Comparison of ENCODE assay signal across 16 cellular contexts in the genomic region with DNA sequence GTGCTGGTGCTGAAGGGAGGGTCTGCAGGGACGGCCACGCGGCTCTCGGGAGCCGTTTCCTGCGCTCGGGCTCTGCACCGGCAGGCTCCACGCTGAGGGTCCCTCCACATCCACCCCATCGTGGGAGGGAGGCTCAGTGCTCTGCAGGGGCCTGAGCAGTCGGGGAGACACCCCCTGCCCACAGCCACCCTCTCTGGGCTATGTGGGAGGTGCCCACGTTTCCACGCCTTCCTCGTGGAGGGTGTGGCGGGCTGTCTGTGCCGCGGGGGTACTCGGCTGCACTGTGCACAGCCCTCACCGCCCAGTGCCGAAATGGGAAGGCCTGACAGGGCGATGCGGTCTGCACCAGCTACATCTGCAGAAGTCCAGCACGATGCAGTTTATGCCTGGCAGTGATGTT. TPM values are rescaled to one million over a fixed set of nuclear protein-coding genes. Genes with fewer than 3 reads are reported as not detected.
A peak's percentile ranks its signal among the peaks of the same experiment; 100 is the strongest.
DNase-seq lines count a peak whose midpoint lies in the region; ATAC-seq and TF ChIP-seq lines count a peak whose summit lies in the region.
"Had no signal": no experiment of that assay in that cellular context is flagged by ENCODE, and none has a peak within 500 bp of the region (broad histone marks: within the 10 kb centered on the region; RNA-seq: fewer than 3 reads in every experiment).

No MANE protein-coding gene starts in this region.

- H3K27ac ChIP-seq in osteoblast (ENCODE audit: low read depth, low read length) = no peak overlapping the region
- H3K27ac ChIP-seq: tibial artery had no signal

- H3K27me3 ChIP-seq in osteoblast (ENCODE audit: insufficient read depth, low read length) = no peaks in the 10 kb centered on the region
- H3K27me3 ChIP-seq: tibial artery had no signal

- H3K4me3 ChIP-seq in GM12865 (ENCODE audit: low read depth, low read length) (peak overlapping the region; percentile 64), osteoblast (ENCODE audit: insufficient read depth, low read length) (no peak overlapping the region)
- H3K4me3 ChIP-seq: tibial artery had no signal

- H4K20me1 ChIP-seq in osteoblast (ENCODE audit: insufficient read depth, low read length) = no peaks in the 10 kb centered on the region

- H2AFZ ChIP-seq in osteoblast (ENCODE audit: low read length) = no peak overlapping the region

- peaks cover 59% of the 10 kb centered on the region for H3K4me1 Mint-ChIP-seq in activated CD4-positive, alpha-beta T cell treated with anti-CD3 and anti-CD28 coated beads for 36 hours
- peaks cover 84% of the 10 kb centered on the region for H3K4me1 Mint-ChIP-seq in brain

- peak overlapping the region; percentile 19 for H3K27ac Mint-ChIP-seq in activated CD4-positive, alpha-beta T cell treated with anti-CD3 and anti-CD28 coated beads for 36 hours
- H3K27ac Mint-ChIP-seq in brain = peak overlapping the region; percentile 62 to 94 (median 81)

- intact Hi-C loops in activated CD4-positive, alpha-beta T cell treated with anti-CD3 and anti-CD28 coated beads for 36 hours (cut with DNase I, micrococcal nuclease) = no loop called here

- TF ChIP-seq CTCF in GM12865 (IDR thresholded peaks at IDR 0.05; ENCODE audit: insufficient read depth, low read depth, low read length, missing control alignments) (no peak), brain (conservative IDR thresholded peaks at IDR 0.05) (no peak), osteoblast (IDR thresholded peaks at IDR 0.05; ENCODE audit: extremely low read depth, low read depth, low read length) (no peak)

- POLR2A ChIA-PET in activated CD4-positive, alpha-beta T cell treated with anti-CD3 and anti-CD28 coated beads for 36 hours (lab: Charles Lee) = interaction anchor here (1.9 kb wide), 1 partner anchor 20 kb away, joined by 4 read pairs; no protein-coding TSS in a partner anchor

- H3K36me3 ChIP-seq in osteoblast (ENCODE audit: insufficient read depth, low read length) = peaks cover under 1% of the 10 kb centered on the region

- H3K27me3 Mint-ChIP-seq in activated CD4-positive, alpha-beta T cell treated with anti-CD3 and anti-CD28 coated beads for 36 hours = no peaks in the 10 kb centered on the region
- H3K27me3 Mint-ChIP-seq in brain = peaks cover under 1% of the 10 kb centered on the region

- CTCF ChIA-PET in activated CD4-positive, alpha-beta T cell treated with anti-CD3 and anti-CD28 coated beads for 36 hours (lab: Charles Lee) = interaction anchor here (1.3 to 3.0 kb wide), 5 partner anchors 10 to 20 kb away, joined by 3 to 14 read pairs (median 5); no protein-coding TSS in a partner anchor

- H3K36me3 Mint-ChIP-seq in activated CD4-positive, alpha-beta T cell treated with anti-CD3 and anti-CD28 coated beads for 36 hours (ENCODE audit: low read depth) = peaks cover 13% of the 10 kb centered on the region
- peaks cover 6% of the 10 kb centered on the region for H3K36me3 Mint-ChIP-seq in brain

- H3K9me3 ChIP-seq in osteoblast (ENCODE audit: low read depth, low read length) = no peaks in the 10 kb centered on the region
- H3K9me3 ChIP-seq: tibial artery had no signal

- peaks cover 24% of the 10 kb centered on the region for H3K4me1 ChIP-seq in osteoblast (ENCODE audit: insufficient read depth, low read length)

- H3K4me2 ChIP-seq in osteoblast (ENCODE audit: insufficient read depth, low read length) = no peak overlapping the region

- H3K4me3 Mint-ChIP-seq in activated CD4-positive, alpha-beta T cell treated with anti-CD3 and anti-CD28 coated beads for 36 hours = no peak overlapping the region
- no peak overlapping the region for H3K4me3 Mint-ChIP-seq in brain

- DNase-seq in activated CD4-positive, alpha-beta T cell treated with anti-CD3 and anti-CD28 coated beads for 36 hours = no peak
- no peak for DNase-seq in activated CD4-positive, alpha-beta T cell treated with anti-CD3 and anti-CD28 coated beads, Interleukin-2, amount 50 U/mL, for 48 hours
- DNase-seq in GM12865 (ENCODE audit: low read depth) = no peak
- DNase-seq in osteoblast (ENCODE audit: insufficient read length, low spot score, missing footprints) = peak; percentile 60
- DNase-seq in stimulated activated CD4-positive, alpha-beta T cell treated with anti-CD3 and anti-CD28 coated beads, Interleukin-4, amount 100 ng/mL, for 4 hours = no peak
- DNase-seq: activated effector memory CD4-positive, alpha-beta T cell treated with anti-CD3 and anti-CD28 coated beads, Interleukin-2, amount 50 U/mL, for 16 hours; central memory CD4-positive, alpha-beta T cell; KG1; NCI-H1930; nucleus accumbens; small intestine; tibial artery had no signal

- ATAC-seq in activated CD4-positive, alpha-beta T cell treated with anti-CD3 and anti-CD28 coated beads for 36 hours = no peak
- ATAC-seq in GM18861 (IDR thresholded peaks at IDR 0.05; ENCODE audit: unreplicated experiment) (no peak), GM18907 (IDR thresholded peaks at IDR 0.05; ENCODE audit: unreplicated experiment) (no peak)
- ATAC-seq: left lobe of liver had no signal

- peaks cover 32% of the 10 kb centered on the region for H3K79me2 ChIP-seq in osteoblast (ENCODE audit: insufficient read depth, low read length)

- H3K9me3 Mint-ChIP-seq in activated CD4-positive, alpha-beta T cell treated with anti-CD3 and anti-CD28 coated beads for 36 hours (ENCODE audit: low read depth) = no peaks in the 10 kb centered on the region
- H3K9me3 Mint-ChIP-seq in brain = no peaks in the 10 kb centered on the region

RNA-seq across cellular contexts. Expression of a gene that starts 25.5 kb away (rescaled TPM):
- total RNA-seq in activated CD4-positive, alpha-beta T cell treated with anti-CD3 and anti-CD28 coated beads for 36 hours = not detected
- polyA plus RNA-seq in brain (ENCODE audit: insufficient read depth, low read depth, low replicate concordance) = 0.31 TPM
- total RNA-seq in osteoblast = not detected in 2 replicates
